In genomic region chr6:5294392-5295211, GRCh38 we compare ENCODE assay signal across 15 cellular contexts. TPM values are rescaled to one million over a fixed set of nuclear protein-coding genes. Genes with fewer than 3 reads are reported as not detected.
DNase-seq lines count a peak whose midpoint lies in the region; ATAC-seq and TF ChIP-seq lines count a peak whose summit lies in the region.
"Had no signal": no experiment of that assay in that cellular context is flagged by ENCODE, and none has a peak within 500 bp of the region (broad histone marks: within the 10 kb centered on the region; RNA-seq: fewer than 3 reads in every experiment).

No MANE protein-coding gene starts in this region.

- H3K27me3 Mint-ChIP-seq in effector memory CD8-positive, alpha-beta T cell, result no peaks in the 10 kb centered on the region

- H3K4me3 Mint-ChIP-seq in effector memory CD8-positive, alpha-beta T cell, result no peak overlapping the region
- H3K4me3 Mint-ChIP-seq: activated naive CD4-positive, alpha-beta T cell treated with anti-CD3 and anti-CD28 coated beads for 36 hours had no signal

- no peaks in the 10 kb centered on the region for H3K36me3 ChIP-seq in thoracic aorta
- H3K36me3 ChIP-seq: cardiac muscle cell had no signal

- peaks cover 3% of the 10 kb centered on the region for H3K36me3 Mint-ChIP-seq in effector memory CD8-positive, alpha-beta T cell (ENCODE audit: insufficient read depth)

- H3K4me3 ChIP-seq in thoracic aorta, result no peak overlapping the region
- H3K4me3 ChIP-seq: cardiac muscle cell, hepatocyte had no signal

- intact Hi-C loops in Right ventricle myocardium inferior (cut with DNase I) (no loop called here), Right ventricle myocardium superior (cut with DNase I) (no loop called here)

- H3K9me3 ChIP-seq in thoracic aorta, result no peaks in the 10 kb centered on the region

- peak overlapping the region in 1 of 2 donors; percentile 3 for H3K27ac Mint-ChIP-seq in effector memory CD8-positive, alpha-beta T cell
- H3K27ac Mint-ChIP-seq: activated naive CD4-positive, alpha-beta T cell treated with anti-CD3 and anti-CD28 coated beads for 36 hours had no signal

- H3K4me1 Mint-ChIP-seq in effector memory CD8-positive, alpha-beta T cell (ENCODE audit: low read depth in 2 of 2), result peaks cover 19 to 26% of the 10 kb centered on the region in 2 donors

- DNase-seq in Right ventricle myocardium inferior (ENCODE audit: missing footprints) (no peak), Right ventricle myocardium superior (no peak), NOMO-1 (lab: John Stamatoyannopoulos, UW; ENCODE audit: unreplicated experiment in 2 of 2) (peak; percentile 53 to 72), thoracic aorta (ENCODE audit: low spot score) (no peak)
- no peak for DNase-seq in effector memory CD8-positive, alpha-beta T cell
- DNase-seq in stimulated activated naive CD4-positive, alpha-beta T cell treated with Interleukin-2 at 50 U/mL for 16 hours (lab: John Stamatoyannopoulos, UW), result no peak
- DNase-seq: activated naive CD4-positive, alpha-beta T cell treated with anti-CD3 and anti-CD28 coated beads for 36 hours; DND-41; NCI-H1694 treated with DMSO at 0.1 percent for 48 hours; NCI-H774 had no signal

- no peaks in the 10 kb centered on the region for H3K9me3 Mint-ChIP-seq in effector memory CD8-positive, alpha-beta T cell
- H3K9me3 Mint-ChIP-seq: activated naive CD4-positive, alpha-beta T cell treated with anti-CD3 and anti-CD28 coated beads for 36 hours had no signal

- no peak for TF ChIP-seq CTCF in thoracic aorta (IDR thresholded peaks at IDR 0.05)

- no peaks in the 10 kb centered on the region for H3K27me3 ChIP-seq in thoracic aorta (replicated peaks; ENCODE audit: insufficient read depth)
- H3K27me3 ChIP-seq: cardiac muscle cell, hepatocyte had no signal

- ATAC-seq in Right ventricle myocardium inferior (peak; percentile 31), Right ventricle myocardium superior (ENCODE audit: poor library complexity) (no peak), thoracic aorta (ENCODE audit: insufficient number of reproducible peaks, low FRiP score, low read depth) (peak; percentile 31), GM19467 (IDR thresholded peaks at IDR 0.05; ENCODE audit: unreplicated experiment) (no peak), HG03196 (IDR thresholded peaks at IDR 0.05; ENCODE audit: unreplicated experiment) (no peak)
- peak; percentile 14 for ATAC-seq in effector memory CD8-positive, alpha-beta T cell (replicated peaks)

- no peaks in the 10 kb centered on the region for H3K4me1 ChIP-seq in thoracic aorta (ENCODE audit: control insufficient read depth in 1 of 2, low read depth in 2 of 2)

- H3K27ac ChIP-seq in thoracic aorta, result no peak overlapping the region
- H3K27ac ChIP-seq: cardiac muscle cell, epithelial cell of prostate, hepatocyte had no signal

RNA-seq across cellular contexts. Expression of gene FARS2, which starts 33.3 kb away (rescaled TPM):
- total RNA-seq in Right ventricle myocardium inferior (20.5 TPM), Right ventricle myocardium superior (20.8 TPM), thoracic aorta (10 to 100 TPM; 10.4 to 11.6 TPM)

RNA-seq across cellular contexts. Expression of gene LYRM4, which starts 33.9 kb away (rescaled TPM):
- 23.3 TPM for total RNA-seq in Right ventricle myocardium inferior
- 26.2 TPM for total RNA-seq in Right ventricle myocardium superior
- 10 to 100 TPM in 1 of 2 donors, 1 to 10 TPM in 1; 6.9 to 27.2 TPM for total RNA-seq in thoracic aorta

Comparison
In these comparisons a context has a peak if more than half of its experiments do, and no peak if none do; other contexts are left out.
1. ATAC-seq: peak in Right ventricle myocardium inferior (single experiment), effector memory CD8-positive, alpha-beta T cell (single experiment) and thoracic aorta (single experiment); none in Right ventricle myocardium superior (single experiment), GM19467 (single experiment) and HG03196 (single experiment).
2. DNase-seq: peak in NOMO-1 (2 of 2); none in Right ventricle myocardium inferior (single experiment), Right ventricle myocardium superior (single experiment), effector memory CD8-positive, alpha-beta T cell (0 of 3), thoracic aorta (single experiment) and stimulated activated naive CD4-positive, alpha-beta T cell treated with Interleukin-2 at 50 U/mL for 16 hours (single experiment).